27 cellular contexts compared by ENCODE assay signal in genomic region chr7:45358277-45358676, GRCh38.
"Had no signal": no experiment of that assay in that cellular context is flagged by ENCODE, and none has a peak within 500 bp of the region (broad histone marks: within the 10 kb centered on the region; RNA-seq: fewer than 3 reads in every experiment).

No MANE protein-coding gene starts in this region.

- H3K4me3 Mint-ChIP-seq: dendritic cell treated with granulocyte-macrophage colony-stimulating factor and Interleukin-4, amounts not matched to agents 40 ng/mL and 50 ng/mL, for 4 days; effector memory CD8-positive, alpha-beta T cell; endodermal cell; immature natural killer cell; mesothelial cell of epicardium; naive B cell had no signal

- DNase-seq: colonic mucosa; cortex of kidney; effector CD8-positive, alpha-beta T cell; effector memory CD8-positive, alpha-beta T cell; endodermal cell; erythroblast; esophagus squamous epithelium; foreskin fibroblast; foreskin melanocyte; gastrocnemius medialis; glutamatergic neuron; head of caudate nucleus; hypothalamus; immature natural killer cell; islet precursor cell; kidney; kidney glomerular epithelial cell; left lung; lower lobe of right lung; mesenchymal stem cell; mucosa of descending colon; naive B cell had no signal

- H3K27me3 ChIP-seq: colonic mucosa, esophagus squamous epithelium, gastrocnemius medialis, hepatocyte, left lung had no signal

- H3K4me1 ChIP-seq: colonic mucosa, esophagus squamous epithelium, gastrocnemius medialis, left lung, lower lobe of right lung had no signal

- H3K27ac ChIP-seq: colonic mucosa, epithelial cell of prostate, esophagus squamous epithelium, gastrocnemius medialis, hepatocyte, left lung, lower lobe of right lung had no signal

- H3K36me3 ChIP-seq: colonic mucosa, esophagus squamous epithelium, gastrocnemius medialis, left lung, lower lobe of right lung had no signal

- ATAC-seq: effector memory CD8-positive, alpha-beta T cell; esophagus mucosa; gastrocnemius medialis; left lung; lower lobe of right lung; mucosa of descending colon had no signal

- H3K4me3 ChIP-seq: colonic mucosa, esophagus squamous epithelium, gastrocnemius medialis, hepatocyte, left lung, lower lobe of right lung, mucosa of descending colon had no signal

- H3K36me3 Mint-ChIP-seq: mesothelial cell of epicardium, naive B cell had no signal

- H3K9me3 Mint-ChIP-seq: endodermal cell had no signal

- H3K9me3 ChIP-seq: colonic mucosa, esophagus squamous epithelium, gastrocnemius medialis, lower lobe of right lung, mucosa of descending colon had no signal

- H3K27ac Mint-ChIP-seq: dendritic cell treated with granulocyte-macrophage colony-stimulating factor and Interleukin-4, amounts not matched to agents 40 ng/mL and 50 ng/mL, for 4 days; effector memory CD8-positive, alpha-beta T cell; endodermal cell; immature natural killer cell; mesothelial cell of epicardium; naive B cell had no signal

- H3K4me1 Mint-ChIP-seq: immature natural killer cell, naive B cell had no signal
